Comparison of ENCODE assay signal across 8 cellular contexts in the genomic region with DNA sequence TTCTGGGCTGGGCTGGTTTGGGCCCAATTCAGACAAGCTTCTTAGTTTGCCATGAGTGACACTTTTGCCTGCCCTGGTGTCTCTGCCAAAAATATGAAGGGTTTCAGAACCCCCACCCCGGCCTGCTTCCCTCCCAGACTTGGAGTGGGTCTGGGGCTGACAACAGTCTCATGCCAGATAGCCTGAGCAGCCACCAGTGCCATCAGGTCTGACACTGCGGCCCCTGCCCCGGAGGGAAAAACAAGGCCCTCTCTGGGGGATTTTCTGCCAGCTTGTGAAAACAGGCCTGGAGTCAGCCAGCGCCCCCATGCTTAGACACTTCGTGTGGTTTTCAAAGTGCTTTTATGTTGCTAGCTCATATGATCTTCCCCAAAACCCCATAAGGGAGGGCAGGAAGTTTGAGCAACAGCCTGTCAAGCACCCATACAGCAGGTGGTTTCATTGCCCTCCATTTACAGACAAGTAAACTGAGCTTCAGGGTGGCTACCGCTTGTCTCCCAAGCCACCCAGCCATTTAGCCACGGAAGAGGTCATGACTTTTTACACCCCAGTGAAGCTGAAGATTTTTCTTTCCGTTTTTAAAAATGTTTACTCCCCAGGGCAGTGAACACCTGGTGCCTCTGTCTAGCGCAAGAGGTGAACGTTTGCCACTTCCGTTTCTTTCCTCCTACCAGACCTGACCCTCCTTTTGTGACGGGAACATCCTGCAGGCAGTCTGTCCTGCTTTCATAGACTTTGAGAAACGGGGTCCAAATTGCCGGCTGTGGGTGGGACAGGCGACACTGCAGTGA.
DNase-seq lines count a peak whose midpoint lies in the region; ATAC-seq, FAIRE-seq and TF ChIP-seq lines count a peak whose summit lies in the region.

No MANE protein-coding gene starts in this region.

- FAIRE-seq in frontal cortex (lab: Jason Lieb, UNC), result no peak

- peaks cover 24% of the 10 kb centered on the region for H3K36me3 ChIP-seq in NT2/D1 (ENCODE audit: insufficient read depth, insufficient read length, low read length)
- H3K36me3 ChIP-seq in mucosa of stomach (ENCODE audit: control insufficient read depth, insufficient read depth, low read length), result no peaks in the 10 kb centered on the region
- no peaks in the 10 kb centered on the region for H3K36me3 ChIP-seq in ascending aorta

- DNase-seq in NCI-H345 treated with DMSO at 0.1 percent for 48 hours (lab: John Stamatoyannopoulos, UW; ENCODE audit: unreplicated experiment), result peak; percentile 16
- no peak for DNase-seq in NCI-H345 (lab: John Stamatoyannopoulos, UW)
- no peak for DNase-seq in NT2/D1 (ENCODE audit: low read depth, low spot score)
- no peak for DNase-seq in ascending aorta (ENCODE audit: low spot score in 2 of 2)
- DNase-seq in frontal cortex (ENCODE audit: low spot score in 2 of 2), result no peak

- no peaks in the 10 kb centered on the region for H3K9me3 ChIP-seq in NT2/D1 (ENCODE audit: insufficient read depth, low read length)
- no peaks in the 10 kb centered on the region for H3K9me3 ChIP-seq in mucosa of stomach (ENCODE audit: control insufficient read depth, low read length)
- H3K9me3 ChIP-seq in ascending aorta, result no peaks in the 10 kb centered on the region

- no peaks in the 10 kb centered on the region for H3K27me3 Mint-ChIP-seq in activated T-helper 17 cell treated with anti-CD3 and anti-CD28 coated beads, Interleukin-2, amount 50 U/mL, for 72 hours

- peaks cover 45% of the 10 kb centered on the region for H3K36me3 Mint-ChIP-seq in activated T-helper 17 cell treated with anti-CD3 and anti-CD28 coated beads, Interleukin-2, amount 50 U/mL, for 72 hours (ENCODE audit: low read depth)

- peak; percentile 39 for ATAC-seq in HG03045 (IDR thresholded peaks at IDR 0.05; ENCODE audit: unreplicated experiment)
- ATAC-seq in activated T-helper 17 cell treated with anti-CD3 and anti-CD28 coated beads, Interleukin-2, amount 50 U/mL, for 72 hours (replicated peaks), result peak; percentile 63

- no peaks in the 10 kb centered on the region for H3K9me3 Mint-ChIP-seq in activated T-helper 17 cell treated with anti-CD3 and anti-CD28 coated beads, Interleukin-2, amount 50 U/mL, for 72 hours

- peak overlapping the region; percentile 95 for H3K27ac Mint-ChIP-seq in activated T-helper 17 cell treated with anti-CD3 and anti-CD28 coated beads, Interleukin-2, amount 50 U/mL, for 72 hours

- H3K27me3 ChIP-seq in NT2/D1 (ENCODE audit: insufficient read depth, insufficient read length), result no peaks in the 10 kb centered on the region
- no peaks in the 10 kb centered on the region for H3K27me3 ChIP-seq in mucosa of stomach (ENCODE audit: control insufficient read depth, insufficient read depth, low read length)
- no peaks in the 10 kb centered on the region for H3K27me3 ChIP-seq in ascending aorta

- H3K4me1 ChIP-seq in NT2/D1 (ENCODE audit: insufficient read depth, insufficient read length) (peaks cover 39% of the 10 kb centered on the region), mucosa of stomach (ENCODE audit: control insufficient read depth, insufficient read depth, low read length) (peaks cover 67% of the 10 kb centered on the region), ascending aorta (peaks cover 3 to 34% of the 10 kb centered on the region in 2 donors)

- H3K4me3 ChIP-seq in NT2/D1 (ENCODE audit: insufficient read length, low read depth) (no peak overlapping the region), mucosa of stomach (ENCODE audit: low read length) (no peak overlapping the region), ascending aorta (no peak overlapping the region)

- no peak for TF ChIP-seq CTCF in ascending aorta (IDR thresholded peaks at IDR 0.05)

- H3K4me3 Mint-ChIP-seq in activated T-helper 17 cell treated with anti-CD3 and anti-CD28 coated beads, Interleukin-2, amount 50 U/mL, for 72 hours, result peak overlapping the region; percentile 94

- peaks cover 77% of the 10 kb centered on the region for H3K4me1 Mint-ChIP-seq in activated T-helper 17 cell treated with anti-CD3 and anti-CD28 coated beads, Interleukin-2, amount 50 U/mL, for 72 hours

- peak overlapping the region; percentile 26 for H3K9ac ChIP-seq in NT2/D1 (ENCODE audit: insufficient read length, low read depth)
- H3K9ac ChIP-seq in mucosa of stomach (ENCODE audit: low read length), result peak overlapping the region; percentile 27

- H3K27ac ChIP-seq in ascending aorta, result peak overlapping the region in 1 of 2 donors; percentile 4

- intact Hi-C loops in ascending aorta (cut with DNase I), result no loop called here
